ENCODE assay signal across 8 cellular contexts in the genomic region with DNA sequence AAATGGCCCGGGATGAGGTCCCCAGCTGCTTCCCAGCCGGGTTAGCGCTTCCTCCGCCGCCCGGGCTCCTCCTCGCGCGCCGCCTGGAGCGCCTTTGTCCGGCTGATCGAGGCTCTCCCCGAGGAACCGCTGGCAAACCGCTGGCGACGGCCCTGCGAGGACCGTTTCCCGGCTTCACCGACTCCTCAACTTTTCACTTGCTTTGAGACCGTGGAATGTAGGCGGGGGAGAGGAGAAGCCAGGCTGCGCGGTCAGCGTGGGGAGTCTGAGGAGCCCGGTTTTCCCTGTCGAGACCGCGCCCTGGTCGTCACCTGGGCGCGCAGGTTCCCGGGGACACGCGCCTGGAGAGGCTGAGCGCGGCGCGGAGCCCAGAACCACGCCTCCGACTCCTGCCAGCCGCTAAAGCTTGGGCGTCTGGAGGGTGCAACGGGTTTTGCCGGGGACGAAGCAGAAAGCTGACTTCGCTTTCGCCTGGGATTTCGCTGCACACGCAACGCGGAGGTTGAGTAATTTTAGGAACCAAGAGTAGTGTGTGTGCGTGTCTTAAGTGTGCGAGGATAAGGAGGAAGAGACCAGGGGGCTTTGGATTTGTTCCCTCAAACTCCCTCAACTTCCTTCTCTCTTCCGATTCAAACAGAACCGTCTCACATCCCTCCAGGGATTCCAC. TPM values are rescaled to one million over a fixed set of nuclear protein-coding genes. Genes with fewer than 3 reads are reported as not detected.
DNase-seq lines count a peak whose midpoint lies in the region; ATAC-seq and TF ChIP-seq lines count a peak whose summit lies in the region.

No MANE protein-coding gene starts in this region.

- intact Hi-C loops in A673 (cut with micrococcal nuclease; ENCODE audit: unreplicated experiment) (loop anchor here (5.0 kb wide), 1 partner anchor 374 kb away; no protein-coding TSS in a partner anchor), transverse colon (cut with DNase I; ENCODE audit: low total_unique reads) (loop anchor here (5.0 kb wide), 1 partner anchor 79 kb away; a partner anchor contains a TSS)

- H3K27ac ChIP-seq in A673 (ENCODE audit: low read depth, low read length, poor library complexity, severe bottlenecking) (peak overlapping the region; percentile 66), transverse colon (peak overlapping the region; percentile 96 to 100 (median 98))

- in situ Hi-C loops in transverse colon (cut with MboI; ENCODE audit: low pct_ligation_motif_present in 1 of 4, low pct_unique_long_range_greater_than_20kb in 1 of 4, low sequenced_read_pairs in 3 of 4), result loop anchor here in 1 of 4 donors (25.0 kb wide), 1 partner anchor 129 kb away; no protein-coding TSS in a partner anchor

- TF ChIP-seq CTCF in A673 (conservative IDR thresholded peaks at IDR 0.05; ENCODE audit: low read depth, low read length), result no peak
- no peak for TF ChIP-seq CTCF in transverse colon (IDR thresholded peaks at IDR 0.05)

- H3K27ac Mint-ChIP-seq in naive thymus-derived CD8-positive, alpha-beta T cell, result peak overlapping the region in 8 of 10 donors; percentile 2 to 84 (median 67)

- peak; percentile 69 for DNase-seq in A673 (ENCODE audit: low spot score)
- DNase-seq in NCI-H2227 treated with DMSO at 0.1 percent for 48 hours (lab: John Stamatoyannopoulos, UW), result peak; percentile 12
- DNase-seq in activated T-cell treated with anti-CD3 and anti-CD28 coated beads, Interleukin-2, amount 50 U/mL, for 48 hours, result peak; percentile 71 to 73
- peak; percentile 38 for DNase-seq in fibroblast of gingiva (ENCODE audit: low read depth)
- peak in 6 of 10 donors; percentile 17 to 34 (median 28) for DNase-seq in naive thymus-derived CD8-positive, alpha-beta T cell
- DNase-seq in transverse colon, result peak; percentile 73

- no TSS peak for BruUV-seq in A673 (replicated peaks; lab: Mats Ljungman, UMichigan)

- H3K27me3 ChIP-seq in A673 (replicated peaks; ENCODE audit: insufficient read depth, low read depth, low read length, poor library complexity) (no peaks in the 10 kb centered on the region), transverse colon (no peaks in the 10 kb centered on the region)

- H3K36me3 ChIP-seq in A673 (ENCODE audit: insufficient read depth, low read length, poor library complexity, severe bottlenecking) (no peaks in the 10 kb centered on the region), transverse colon (no peaks in the 10 kb centered on the region)

- H3K4me1 ChIP-seq in A673 (ENCODE audit: insufficient read depth, low read length, poor library complexity, severe bottlenecking) (peaks cover 12% of the 10 kb centered on the region), transverse colon (peaks cover 2 to 19% (median 17%) of the 10 kb centered on the region in 4 donors)

- POLR2A ChIA-PET in A673 (lab: Charles Lee; ENCODE audit: low non-redundant PET), result no interaction called here
- POLR2A ChIA-PET in naive thymus-derived CD8-positive, alpha-beta T cell (lab: Charles Lee), result no interaction called here

- H3K27me3 Mint-ChIP-seq in naive thymus-derived CD8-positive, alpha-beta T cell, result peaks cover 0 to 5% (median 0%) of the 10 kb centered on the region in 5 donors

- H3K9me3 Mint-ChIP-seq in naive thymus-derived CD8-positive, alpha-beta T cell, result peaks cover 0 to under 1% (median 0%) of the 10 kb centered on the region in 9 donors

- peak; percentile 34 for ATAC-seq in GM18502 (IDR thresholded peaks at IDR 0.05; ENCODE audit: poor library complexity, unreplicated experiment)
- ATAC-seq in HG02884 (IDR thresholded peaks at IDR 0.05; ENCODE audit: unreplicated experiment), result peak; percentile 28
- ATAC-seq in naive thymus-derived CD8-positive, alpha-beta T cell, result peak in 1 of 2 donors; percentile 7

- peaks cover 9 to 18% (median 14%) of the 10 kb centered on the region in 4 donors for H3K4me1 Mint-ChIP-seq in naive thymus-derived CD8-positive, alpha-beta T cell

- TF ChIP-seq EP300 in transverse colon (IDR thresholded peaks at IDR 0.05; ENCODE audit: low read depth), result no peak

- 0 to 1% methylated on average over 1 to 52 of the region's 58 CpGs for WGBS in transverse colon (ENCODE audit: low coverage in 1 of 2), 2 donors

- no peaks in the 10 kb centered on the region for H3K36me3 Mint-ChIP-seq in naive thymus-derived CD8-positive, alpha-beta T cell

- CTCF ChIA-PET in A673 (lab: Charles Lee), result no interaction called here

- peak overlapping the region; percentile 77 to 92 (median 89) for H3K4me3 Mint-ChIP-seq in naive thymus-derived CD8-positive, alpha-beta T cell

- TF ChIP-seq POLR2A in transverse colon (IDR thresholded peaks at IDR 0.05), result peak; percentile 39

- H3K4me3 ChIP-seq in A673 (ENCODE audit: low read depth, low read length, poor library complexity, severe bottlenecking), result peak overlapping the region; percentile 75
- H3K4me3 ChIP-seq in transverse colon, result peak overlapping the region; percentile 69 to 92 (median 86)

- peaks cover under 1% of the 10 kb centered on the region for H3K9me3 ChIP-seq in A673 (ENCODE audit: low read depth, low read length, poor library complexity, severe bottlenecking)
- H3K9me3 ChIP-seq in transverse colon, result no peaks in the 10 kb centered on the region

RNA-seq across cellular contexts. Expression of a gene that starts 7.3 kb away (rescaled TPM):
- total RNA-seq in A673 (2021), result 13.1 and 13.8 TPM in 2 replicates
- 1 to 10 TPM; 4.2 to 5.2 TPM for total RNA-seq in naive thymus-derived CD8-positive, alpha-beta T cell
- polyA plus RNA-seq in naive thymus-derived CD8-positive, alpha-beta T cell, result 1 to 10 TPM; 1.3 to 1.5 (median 1.3) TPM
- total RNA-seq in transverse colon, result 10 to 100 TPM; 19.4 to 35.6 (median 25.0) TPM

Comparison
In these comparisons a context has a peak if more than half of its experiments do, and no peak if none do; other contexts are left out.
1. DNase-seq: peak in every context shown above with its lines; median percentile 73 in transverse colon; 72 in activated T-cell treated with anti-CD3 and anti-CD28 coated beads, Interleukin-2, amount 50 U/mL, for 48 hours; 69 in A673; 38 in fibroblast of gingiva; 28 in naive thymus-derived CD8-positive, alpha-beta T cell; 12 in NCI-H2227 treated with DMSO at 0.1 percent for 48 hours.